9 cellular contexts compared by ENCODE assay signal in the genomic region with DNA sequence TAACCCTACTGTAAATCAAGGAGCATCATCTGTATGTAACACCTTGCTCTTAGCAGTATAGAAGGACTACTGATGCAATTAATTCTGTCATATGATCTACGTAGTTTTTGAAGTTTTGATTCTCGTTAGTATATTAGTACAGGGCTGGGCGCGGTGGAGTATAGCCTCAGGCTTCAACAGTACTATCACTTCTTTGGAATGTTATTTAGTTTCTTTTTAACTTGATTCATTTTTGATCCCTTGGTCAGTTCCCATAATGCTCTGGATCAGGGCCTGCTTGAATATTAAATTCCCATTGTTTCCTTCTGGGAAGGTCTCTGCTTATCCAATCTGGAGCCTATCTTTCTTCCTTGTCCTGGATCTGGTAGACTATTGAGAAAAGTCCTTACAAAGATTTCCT. TPM values are rescaled to one million over a fixed set of nuclear protein-coding genes. Genes with fewer than 3 reads are reported as not detected.
DNase-seq lines count a peak whose midpoint lies in the region; ATAC-seq and TF ChIP-seq lines count a peak whose summit lies in the region.
"Had no signal": no experiment of that assay in that cellular context is flagged by ENCODE, and none has a peak within 500 bp of the region (broad histone marks: within the 10 kb centered on the region; RNA-seq: fewer than 3 reads in every experiment).

No MANE protein-coding gene starts in this region.

- no peak for TF ChIP-seq CTCF in tibial artery (IDR thresholded peaks at IDR 0.05)

- CTCF ChIA-PET in activated CD8-positive, alpha-beta memory T cell treated with anti-CD3 and anti-CD28 coated beads, Interleukin-2, amount 10 ng/mL, durations not matched to agents 7 days and 5 days (lab: Charles Lee): interaction anchor here (0.9 to 4.5 kb wide), 9 partner anchors 9 to 778 kb away, joined by 3 to 29 read pairs (median 4); a partner anchor contains a TSS

- peaks cover 0 to 20% (median 13%) of the 10 kb centered on the region in 4 donors for H3K4me1 ChIP-seq in tibial artery

- peaks cover 7% of the 10 kb centered on the region for H3K36me3 Mint-ChIP-seq in activated CD8-positive, alpha-beta memory T cell treated with anti-CD3 and anti-CD28 coated beads, Interleukin-2, amount 10 ng/mL, durations not matched to agents 7 days and 5 days
- no peaks in the 10 kb centered on the region for H3K36me3 Mint-ChIP-seq in activated T-helper 17 cell treated with anti-CD3 and anti-CD28 coated beads, Interleukin-2, amount 50 U/mL, for 72 hours (ENCODE audit: low read depth)

- peaks cover 62% of the 10 kb centered on the region for H3K4me1 Mint-ChIP-seq in activated CD8-positive, alpha-beta memory T cell treated with anti-CD3 and anti-CD28 coated beads, Interleukin-2, amount 10 ng/mL, durations not matched to agents 7 days and 5 days
- H3K4me1 Mint-ChIP-seq in activated T-helper 17 cell treated with anti-CD3 and anti-CD28 coated beads, Interleukin-2, amount 50 U/mL, for 72 hours: peaks cover 33% of the 10 kb centered on the region

- ATAC-seq in activated CD8-positive, alpha-beta memory T cell treated with anti-CD3 and anti-CD28 coated beads, Interleukin-2, amount 10 ng/mL, durations not matched to agents 7 days and 5 days: no peak
- ATAC-seq in activated T-helper 17 cell treated with anti-CD3 and anti-CD28 coated beads, Interleukin-2, amount 50 U/mL, for 72 hours (replicated peaks): no peak
- no peak for ATAC-seq in HG03469 (IDR thresholded peaks at IDR 0.05; ENCODE audit: unreplicated experiment)
- no peak for ATAC-seq in Right ventricle myocardium inferior

- peak overlapping the region; percentile 70 for H3K27ac ChIP-seq in tibial artery

- intact Hi-C loops in tibial artery (cut with DNase I; ENCODE audit: low total_unique reads): no loop called here
- intact Hi-C loops in Right ventricle myocardium inferior (cut with DNase I): no loop called here

- no peak for DNase-seq in activated CD8-positive, alpha-beta memory T cell treated with anti-CD3 and anti-CD28 coated beads, Interleukin-2, amount 10 ng/mL, durations not matched to agents 7 days and 5 days
- DNase-seq in activated CD8-positive, alpha-beta memory T cell treated with anti-CD3 and anti-CD28 coated beads for 24 hours: no peak
- peak; percentile 52 for DNase-seq in foreskin melanocyte
- no peak for DNase-seq in tibial artery
- DNase-seq in Right ventricle myocardium inferior (ENCODE audit: missing footprints): no peak
- no peak for DNase-seq in inferior parietal cortex (ENCODE audit: extremely low spot score)
- DNase-seq: NCI-H524 had no signal

- H3K36me3 ChIP-seq in tibial artery: no peaks in the 10 kb centered on the region

- no peak overlapping the region for H3K4me3 ChIP-seq in tibial artery

- H3K9me3 ChIP-seq in tibial artery: no peaks in the 10 kb centered on the region

- H3K27me3 ChIP-seq in tibial artery: no peaks in the 10 kb centered on the region

- no peaks in the 10 kb centered on the region for H3K9me3 Mint-ChIP-seq in activated CD8-positive, alpha-beta memory T cell treated with anti-CD3 and anti-CD28 coated beads, Interleukin-2, amount 10 ng/mL, durations not matched to agents 7 days and 5 days (ENCODE audit: low read depth)
- no peaks in the 10 kb centered on the region for H3K9me3 Mint-ChIP-seq in activated T-helper 17 cell treated with anti-CD3 and anti-CD28 coated beads, Interleukin-2, amount 50 U/mL, for 72 hours

- peak overlapping the region; percentile 95 for H3K27ac Mint-ChIP-seq in activated CD8-positive, alpha-beta memory T cell treated with anti-CD3 and anti-CD28 coated beads, Interleukin-2, amount 10 ng/mL, durations not matched to agents 7 days and 5 days
- peak overlapping the region; percentile 75 for H3K27ac Mint-ChIP-seq in activated T-helper 17 cell treated with anti-CD3 and anti-CD28 coated beads, Interleukin-2, amount 50 U/mL, for 72 hours

- no peaks in the 10 kb centered on the region for H3K27me3 Mint-ChIP-seq in activated CD8-positive, alpha-beta memory T cell treated with anti-CD3 and anti-CD28 coated beads, Interleukin-2, amount 10 ng/mL, durations not matched to agents 7 days and 5 days
- H3K27me3 Mint-ChIP-seq in activated T-helper 17 cell treated with anti-CD3 and anti-CD28 coated beads, Interleukin-2, amount 50 U/mL, for 72 hours: no peaks in the 10 kb centered on the region

- no peak overlapping the region for H3K4me3 Mint-ChIP-seq in activated CD8-positive, alpha-beta memory T cell treated with anti-CD3 and anti-CD28 coated beads, Interleukin-2, amount 10 ng/mL, durations not matched to agents 7 days and 5 days
- peak overlapping the region; percentile 71 for H3K4me3 Mint-ChIP-seq in activated T-helper 17 cell treated with anti-CD3 and anti-CD28 coated beads, Interleukin-2, amount 50 U/mL, for 72 hours

RNA-seq across cellular contexts. Expression of a gene that starts 23.9 kb away (rescaled TPM):
- total RNA-seq in activated CD8-positive, alpha-beta memory T cell treated with anti-CD3 and anti-CD28 coated beads, Interleukin-2, amount 10 ng/mL, durations not matched to agents 7 days and 5 days: 10 to 100 TPM; 14.7 to 18.4 TPM
- 10 to 100 TPM; 10.6 to 15.6 TPM for total RNA-seq in activated T-helper 17 cell treated with anti-CD3 and anti-CD28 coated beads, Interleukin-2, amount 50 U/mL, for 72 hours
- total RNA-seq in Right ventricle myocardium inferior: 6.4 TPM
